Comparison of ENCODE assay signal across 12 cellular contexts in genomic region chr11:71615003-71615402, GRCh38. TPM values are rescaled to one million over a fixed set of nuclear protein-coding genes. Genes with fewer than 3 reads are reported as not detected.
DNase-seq lines count a peak whose midpoint lies in the region; ATAC-seq, FAIRE-seq and TF ChIP-seq lines count a peak whose summit lies in the region.
"Not testable (repeated sequence)": the region's sequence is repeated elsewhere in the genome, so short reads cannot be mapped to it uniquely, and the experiment has no call there.
"Had no signal": no experiment of that assay in that cellular context is flagged by ENCODE, and none has a peak within 500 bp of the region (broad histone marks: within the 10 kb centered on the region; RNA-seq: fewer than 3 reads in every experiment).

No MANE protein-coding gene starts in this region.

- DNase-seq in DMS53 (lab: John Stamatoyannopoulos, UW) (peak; percentile 77), HT-29 (ENCODE audit: low spot score) (peak; percentile 88), PC-9 (peak; percentile 86 to 97), fibroblast of mammary gland (ENCODE audit: low read depth) (peak; percentile 1), lower leg skin (ENCODE audit: low spot score in 2 of 2) (peak; percentile 20 to 75), small intestine (peak; percentile 38)
- DNase-seq in K562 (ENCODE audit: extremely low read depth in 1 of 4, low spot score in 3 of 4): not testable (repeated sequence)

- peaks cover 47% of the 10 kb centered on the region for H3K4me1 ChIP-seq in PC-9 (replicated peaks; ENCODE audit: insufficient read depth)
- not testable (repeated sequence) for H3K4me1 ChIP-seq in K562 (replicated peaks in 1 of 2; ENCODE audit: control insufficient read depth in 2 of 2, insufficient read depth in 2 of 2, low read length in 2 of 2); small intestine (ENCODE audit: control insufficient read depth in 2 of 2, insufficient read depth in 1 of 2, low read depth in 1 of 2, low read length in 1 of 2)

- peak overlapping the region; percentile 55 for H3K27ac ChIP-seq in PC-9
- H3K27ac ChIP-seq in K562 (ENCODE audit: extremely low read depth, low read depth, low read length); small intestine (ENCODE audit: low read depth in 1 of 2, low read length in 1 of 2): not testable (repeated sequence)

- H3K9me3 ChIP-seq in PC-9 (ENCODE audit: insufficient read depth, low read depth); K562 (replicated peaks; ENCODE audit: control insufficient read depth, insufficient read depth, low read depth, low read length); small intestine (ENCODE audit: control insufficient read depth, low read depth): not testable (repeated sequence)

- not testable (repeated sequence) for TF ChIP-seq EP300 in K562 (IDR thresholded peaks at IDR 0.05; ENCODE audit: low read length)

- not testable (repeated sequence) for TF ChIP-seq POLR2A in K562 (conservative IDR thresholded peaks at IDR 0.05); lower leg skin (IDR thresholded peaks at IDR 0.05)

- peak overlapping the region; percentile 39; the same call in 1 of the 2 replicates for H3K4me3 ChIP-seq in PC-9
- not testable (repeated sequence) for H3K4me3 ChIP-seq in K562; fibroblast of mammary gland (ENCODE audit: control insufficient read depth, low read depth, low read length); lower leg skin (ENCODE audit: low read depth, poor library complexity, severe bottlenecking); small intestine (ENCODE audit: low read depth in 1 of 2, low read length in 2 of 2)

- not testable (repeated sequence) for TF ChIP-seq RAD21 in K562 (CRISPR knock-in tag; conservative IDR thresholded peaks at IDR 0.05 in 1 of 2, IDR thresholded peaks at IDR 0.05 in 1 of 2)

- not testable (repeated sequence) for BruUV-seq in PC-9 (replicated peaks; lab: Mats Ljungman, UMichigan); K562 (replicated peaks; lab: Mats Ljungman, UMichigan)

- WGBS in K562 (ENCODE audit: insufficient coverage, low coverage, missing lambda C conversion rate): 17% methylated on average over 10 of the region's 12 CpGs
- WGBS in lower leg skin, 2 donors: 52 to 68% methylated on average over 11 of the region's 12 CpGs
- WGBS in small intestine, 3 donors: 18 to 66% (median 34%) methylated on average over 11 to 12 of the region's 12 CpGs

- POLR2A ChIA-PET in PC-9 (lab: Charles Lee; ENCODE audit: unreplicated experiment); K562 (lab: Yijun Ruan, JAX): not testable (repeated sequence)

- not testable (repeated sequence) for TF ChIP-seq CTCF in PC-9 (conservative IDR thresholded peaks at IDR 0.05); K562 (IDR thresholded peaks at IDR 0.05 in 2 of 3, conservative IDR thresholded peaks at IDR 0.05 in 1 of 3; ENCODE audit: insufficient read depth in 2 of 3, low read depth in 1 of 3, low read length in 3 of 3); fibroblast of mammary gland (conservative IDR thresholded peaks at IDR 0.05; ENCODE audit: control insufficient read depth, insufficient read depth, low read depth, low read length); lower leg skin (IDR thresholded peaks at IDR 0.05)

- H4K20me1 ChIP-seq in PC-9 (ENCODE audit: insufficient read depth); K562 (replicated peaks; ENCODE audit: control insufficient read depth, insufficient read depth, low read length): not testable (repeated sequence)

- FAIRE-seq in K562 (lab: Jason Lieb, UNC); small intestine (lab: Jason Lieb, UNC): not testable (repeated sequence)

- intact Hi-C loops in PC-9 (cut with micrococcal nuclease; ENCODE audit: unreplicated experiment): loop anchor here (10.0 kb wide), 1 partner anchor 820 kb away; the partner anchor contains the start of gene CLPB
- intact Hi-C loops in K562 (cut with micrococcal nuclease); lower leg skin (cut with DNase I; ENCODE audit: low total_unique reads): not testable (repeated sequence)

- ATAC-seq in K562: not testable (repeated sequence)

- H3K79me2 ChIP-seq in PC-9 (ENCODE audit: low read depth); K562 (ENCODE audit: control insufficient read depth, insufficient read depth, low read length): not testable (repeated sequence)

- peaks cover 18% of the 10 kb centered on the region for H3F3A ChIP-seq in PC-9 (ENCODE audit: insufficient read depth, low read depth)

- in situ Hi-C loops in K562 (cut with MboI): loop anchor here (10.0 kb wide), 1 partner anchor 120 kb away; no protein-coding TSS in a partner anchor

- not testable (repeated sequence) for H3K36me3 ChIP-seq in PC-9 (ENCODE audit: low read depth); K562 (ENCODE audit: control insufficient read depth, insufficient read depth, low read length); small intestine (ENCODE audit: control insufficient read depth in 2 of 2, insufficient read depth in 2 of 2, low read length in 2 of 2)

- H3K9me1 ChIP-seq in K562 (ENCODE audit: control insufficient read depth, insufficient read depth, low read length): not testable (repeated sequence)

- H2AFZ ChIP-seq in PC-9: 0 out of 2 replicates have a peak overlapping the region, but pooled peaks have one; percentile 33
- not testable (repeated sequence) for H2AFZ ChIP-seq in K562 (ENCODE audit: low read depth, low read length)

- H3K27me3 ChIP-seq in PC-9 (ENCODE audit: insufficient read depth, low read depth); small intestine (ENCODE audit: control insufficient read depth in 2 of 2, insufficient read depth in 2 of 2, low read length in 2 of 2): not testable (repeated sequence)
- H3K27me3 ChIP-seq in K562 (ENCODE audit: control insufficient read depth in 2 of 2, insufficient read depth in 2 of 2, low read length in 2 of 2): peaks cover 4 to 13% of the 10 kb centered on the region in 2 experiments

- H3K4me2 ChIP-seq in PC-9: peak overlapping the region; percentile 83
- not testable (repeated sequence) for H3K4me2 ChIP-seq in K562 (ENCODE audit: insufficient read depth, low read length)

- H3K9ac ChIP-seq in K562 (ENCODE audit: insufficient read depth in 1 of 2, low read depth in 2 of 2, low read length in 2 of 2): not testable (repeated sequence)

- CTCF ChIA-PET in PC-9 (lab: Charles Lee); K562 (lab: Yijun Ruan, JAX; ENCODE audit: low intra/inter-chr PET ratio): not testable (repeated sequence)

- H3K9me2 ChIP-seq in PC-9 (ENCODE audit: insufficient read depth): not testable (repeated sequence)

RNA-seq across cellular contexts. Expression of gene KRTAP5-11, which starts 32.3 kb away (rescaled TPM):
- not detected in 2 replicates for total RNA-seq in HT-29 (2014; rRNA removed; shearing (Covaris generic))
- total RNA-seq in PC-9 (2021): not detected in 2 replicates
- not detected in 2 replicates for total RNA-seq in K562 (2011; cell fraction: chromatin; rRNA removed; ENCODE audit: low replicate concordance)
- not detected in 2 replicates for total RNA-seq in K562 (2011; cell fraction: nucleolus; rRNA removed)
- not detected in 2 replicates for total RNA-seq in K562 (2011; cell fraction: nucleoplasm; rRNA removed)
- not detected in 2 replicates for total RNA-seq in K562 (2014; rRNA removed)
- total RNA-seq in K562 (2014; rRNA removed; fragmentation: Illumina TruSeq; extraction: Trizol): not detected in 2 replicates
- total RNA-seq in K562 (2015; rRNA removed; fragmentation: Illumina TruSeq; extraction: Trizol): not detected in 2 replicates
- not detected in 2 replicates for total RNA-seq in K562 (2021)
- polyA plus RNA-seq in K562 (2011; rRNA removed): not detected in 2 replicates
- not detected in 2 replicates for polyA plus RNA-seq in K562 (2011; cell fraction: cytosol; rRNA removed)
- not detected in 2 replicates for polyA plus RNA-seq in K562 (2011; cell fraction: nucleus; rRNA removed)
- not detected in 2 replicates for polyA plus RNA-seq in K562 (2012)
- not detected in 2 replicates for polyA plus RNA-seq in K562 (2014; fragmentation: Illumina TruSeq; extraction: Trizol)
- not detected for polyA plus RNA-seq in K562 (2014; fragmentation: Nextera tagmentation; extraction: Ambion mirVana)
- polyA plus RNA-seq in K562 (2014; rRNA removed): not detected in 2 replicates
- polyA minus RNA-seq in K562 (2011; rRNA and poly(A)+ RNA removed): not detected in 2 replicates
- polyA minus RNA-seq in K562 (2011; cell fraction: cytosol; rRNA and poly(A)+ RNA removed): not detected in 2 replicates
- not detected in 2 replicates for polyA minus RNA-seq in K562 (2011; cell fraction: nucleus; rRNA and poly(A)+ RNA removed)
- 1 to 10 TPM in 1 of 4 donors, not detected in 3; 9.5 TPM for total RNA-seq in lower leg skin
- polyA plus RNA-seq in small intestine: not detected
- total RNA-seq: A172; CD8-positive, alpha-beta T cell; G401 had no signal
- polyA plus RNA-seq: AG04450, IgD-negative memory B cell had no signal

RNA-seq across cellular contexts. Expression of gene KRTAP5-10, which starts 49.6 kb away (rescaled TPM):
- total RNA-seq in HT-29 (2014; rRNA removed; shearing (Covaris generic)): not detected in 2 replicates
- not detected in 2 replicates for total RNA-seq in PC-9 (2021)
- total RNA-seq in K562 (2011; cell fraction: chromatin; rRNA removed; ENCODE audit: low replicate concordance): not detected in 2 replicates
- total RNA-seq in K562 (2011; cell fraction: nucleolus; rRNA removed): not detected in 2 replicates
- total RNA-seq in K562 (2011; cell fraction: nucleoplasm; rRNA removed): not detected in 2 replicates
- total RNA-seq in K562 (2014; rRNA removed): not detected in 2 replicates
- not detected in 2 replicates for total RNA-seq in K562 (2014; rRNA removed; fragmentation: Illumina TruSeq; extraction: Trizol)
- not detected in 2 replicates for total RNA-seq in K562 (2015; rRNA removed; fragmentation: Illumina TruSeq; extraction: Trizol)
- not detected in 2 replicates for total RNA-seq in K562 (2021)
- polyA plus RNA-seq in K562 (2011; rRNA removed): not detected in 2 replicates
- not detected in 2 replicates for polyA plus RNA-seq in K562 (2011; cell fraction: cytosol; rRNA removed)
- not detected in 2 replicates for polyA plus RNA-seq in K562 (2011; cell fraction: nucleus; rRNA removed)
- polyA plus RNA-seq in K562 (2012): not detected in 2 replicates
- not detected in 2 replicates for polyA plus RNA-seq in K562 (2014; fragmentation: Illumina TruSeq; extraction: Trizol)
- not detected for polyA plus RNA-seq in K562 (2014; fragmentation: Nextera tagmentation; extraction: Ambion mirVana)
- polyA plus RNA-seq in K562 (2014; rRNA removed): not detected in 2 replicates
- not detected in 2 replicates for polyA minus RNA-seq in K562 (2011; rRNA and poly(A)+ RNA removed)
- not detected in 2 replicates for polyA minus RNA-seq in K562 (2011; cell fraction: cytosol; rRNA and poly(A)+ RNA removed)
- polyA minus RNA-seq in K562 (2011; cell fraction: nucleus; rRNA and poly(A)+ RNA removed): not detected in 2 replicates
- total RNA-seq in lower leg skin: 1 to 10 TPM in 1 of 4 donors, not detected in 3; 9.0 TPM
- polyA plus RNA-seq in small intestine: under 1 TPM in 1 of 3 donors, not detected in 2; 0.07 TPM
- total RNA-seq: A172; CD8-positive, alpha-beta T cell; G401 had no signal
- polyA plus RNA-seq: AG04450, IgD-negative memory B cell had no signal
